In the genomic region with DNA sequence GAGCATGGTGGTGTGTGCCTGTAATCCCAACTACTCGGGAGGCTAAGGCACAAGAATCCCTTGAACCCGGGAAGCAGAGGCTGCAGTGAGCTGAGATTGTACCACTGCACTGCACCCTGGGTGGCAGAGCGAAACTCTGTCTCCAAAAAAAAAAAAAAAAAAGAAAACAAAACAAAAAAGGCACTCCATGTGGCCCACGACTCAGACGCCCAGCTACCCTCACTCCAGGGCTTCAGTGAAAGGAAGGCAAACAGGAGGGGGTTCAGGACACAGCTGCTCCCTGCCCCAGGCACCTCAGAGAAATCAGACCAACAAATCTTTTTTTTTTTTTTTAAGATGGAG, we compare ENCODE assay signal across 15 cellular contexts.
DNase-seq lines count a peak whose midpoint lies in the region; ATAC-seq and TF ChIP-seq lines count a peak whose summit lies in the region.
"Had no signal": no experiment of that assay in that cellular context is flagged by ENCODE, and none has a peak within 500 bp of the region (broad histone marks: within the 10 kb centered on the region; RNA-seq: fewer than 3 reads in every experiment).

No MANE protein-coding gene starts in this region.

- CTCF ChIA-PET in CD8-positive, alpha-beta memory T cell (lab: Charles Lee), result no interaction called here

- DNase-seq in right cardiac atrium (no peak), cardiac septum (ENCODE audit: low spot score) (no peak), SJCRH30 (peak in 1 of 2 experiments; percentile 64), memory B cell (ENCODE audit: low spot score in 2 of 2) (no peak), esophagus squamous epithelium (lab: John Stamatoyannopoulos, UW) (no peak)
- no peak for DNase-seq in CD8-positive, alpha-beta memory T cell
- DNase-seq: activated CD4-positive, alpha-beta T cell treated with anti-CD3 and anti-CD28 coated beads, Interleukin-2, amount 10 ng/mL, durations not matched to agents 24 days and 14 days; activated gamma-delta T cell treated with Interleukin-2 at 50 U/mL for 16 hours; NCI-H2107; stimulated activated CD4-positive, alpha-beta T cell treated with anti-CD3 and anti-CD28 coated beads, Interleukin-1b, Interleukin-23, amount 100 ng/mL, for 48 hours had no signal

- WGBS in right cardiac atrium, result 76% methylated on average over 5 of the region's 5 CpGs
- WGBS in esophagus squamous epithelium, 2 donors, result 67 to 73% methylated on average over 4 to 5 of the region's 5 CpGs

- H3K4me1 ChIP-seq in right cardiac atrium (ENCODE audit: control insufficient read depth, insufficient read depth, low read length), result peaks cover 8% of the 10 kb centered on the region
- H3K4me1 ChIP-seq in SJCRH30, result peaks cover 25% of the 10 kb centered on the region
- H3K4me1 ChIP-seq in esophagus squamous epithelium, result peaks cover 13 to 57% (median 36%) of the 10 kb centered on the region in 3 donors
- no peaks in the 10 kb centered on the region for H3K4me1 ChIP-seq in CD8-positive, alpha-beta memory T cell (ENCODE audit: insufficient read depth, low read length)

- peak overlapping the region; percentile 68 for H3K27ac Mint-ChIP-seq in memory B cell
- peak overlapping the region in 2 of 8 donors; percentile 10 to 28 for H3K27ac Mint-ChIP-seq in CD8-positive, alpha-beta memory T cell
- H3K27ac Mint-ChIP-seq: activated CD4-positive, alpha-beta T cell treated with anti-CD3 and anti-CD28 coated beads, Interleukin-2, amount 10 ng/mL, durations not matched to agents 24 days and 14 days had no signal

- no peaks in the 10 kb centered on the region for H3K36me3 Mint-ChIP-seq in memory B cell
- H3K36me3 Mint-ChIP-seq in CD8-positive, alpha-beta memory T cell, result peaks cover 0 to 14% (median 7%) of the 10 kb centered on the region in 3 donors

- no peaks in the 10 kb centered on the region for H3K27me3 Mint-ChIP-seq in memory B cell
- H3K27me3 Mint-ChIP-seq in CD8-positive, alpha-beta memory T cell, result no peaks in the 10 kb centered on the region
- H3K27me3 Mint-ChIP-seq: activated CD4-positive, alpha-beta T cell treated with anti-CD3 and anti-CD28 coated beads, Interleukin-2, amount 10 ng/mL, durations not matched to agents 24 days and 14 days; B cell had no signal

- H3K27ac ChIP-seq in right cardiac atrium (ENCODE audit: low read length) (peak overlapping the region; percentile 20), SJCRH30 (peak overlapping the region; percentile 14; the same call in 1 of the 2 replicates), esophagus squamous epithelium (peak overlapping the region in 2 of 4 donors; percentile 86 to 87)
- H3K27ac ChIP-seq in CD8-positive, alpha-beta memory T cell (ENCODE audit: low read depth, low read length), result no peak overlapping the region

- H3K4me3 Mint-ChIP-seq in memory B cell, result no peak overlapping the region
- no peak overlapping the region for H3K4me3 Mint-ChIP-seq in CD8-positive, alpha-beta memory T cell
- H3K4me3 Mint-ChIP-seq: B cell had no signal

- no peaks in the 10 kb centered on the region for H3K36me3 ChIP-seq in SJCRH30
- no peaks in the 10 kb centered on the region for H3K36me3 ChIP-seq in esophagus squamous epithelium
- no peaks in the 10 kb centered on the region for H3K36me3 ChIP-seq in CD8-positive, alpha-beta memory T cell (ENCODE audit: insufficient read depth, low read length)
- H3K36me3 ChIP-seq: esophagus muscularis mucosa had no signal

- no peaks in the 10 kb centered on the region for H3K9me3 ChIP-seq in right cardiac atrium (ENCODE audit: control insufficient read depth, low read length)
- H3K9me3 ChIP-seq in SJCRH30 (replicated peaks), result no peaks in the 10 kb centered on the region
- H3K9me3 ChIP-seq in esophagus squamous epithelium, result peaks cover 0 to 8% (median 0%) of the 10 kb centered on the region in 3 donors
- no peaks in the 10 kb centered on the region for H3K9me3 ChIP-seq in CD8-positive, alpha-beta memory T cell (ENCODE audit: low read length)

- TF ChIP-seq CTCF in esophagus squamous epithelium (IDR thresholded peaks at IDR 0.05), result no peak

- peaks cover 9% of the 10 kb centered on the region for H3K9me3 Mint-ChIP-seq in memory B cell
- peaks cover 0 to 9% (median 4%) of the 10 kb centered on the region in 5 donors for H3K9me3 Mint-ChIP-seq in CD8-positive, alpha-beta memory T cell
- H3K9me3 Mint-ChIP-seq: activated CD4-positive, alpha-beta T cell treated with anti-CD3 and anti-CD28 coated beads, Interleukin-2, amount 10 ng/mL, durations not matched to agents 24 days and 14 days had no signal

- H3K4me3 ChIP-seq in right cardiac atrium (ENCODE audit: low read length), result no peak overlapping the region
- H3K4me3 ChIP-seq in SJCRH30, result no peak overlapping the region
- H3K4me3 ChIP-seq in esophagus squamous epithelium, result no peak overlapping the region
- no peak overlapping the region for H3K4me3 ChIP-seq in CD8-positive, alpha-beta memory T cell (ENCODE audit: low read length)
- H3K4me3 ChIP-seq: esophagus muscularis mucosa, lung had no signal

- intact Hi-C loops in right cardiac atrium (cut with DNase I), result no loop called here
- intact Hi-C loops in cardiac septum (cut with DNase I), result loop anchor here (10.0 kb wide), 2 partner anchors 100 to 530 kb away; no protein-coding TSS in a partner anchor
- intact Hi-C loops in esophagus squamous epithelium (cut with DNase I), result no loop called here

- no peak for TF ChIP-seq POLR2A in esophagus squamous epithelium (IDR thresholded peaks at IDR 0.05)

- H3K27me3 ChIP-seq in right cardiac atrium (ENCODE audit: control insufficient read depth, insufficient read depth) (no peaks in the 10 kb centered on the region), SJCRH30 (no peaks in the 10 kb centered on the region), esophagus squamous epithelium (no peaks in the 10 kb centered on the region)
- no peaks in the 10 kb centered on the region for H3K27me3 ChIP-seq in CD8-positive, alpha-beta memory T cell (ENCODE audit: insufficient read depth, low read length, poor library complexity, severe bottlenecking)
- H3K27me3 ChIP-seq: esophagus muscularis mucosa had no signal

- H3K4me1 Mint-ChIP-seq in memory B cell, result peaks cover 20% of the 10 kb centered on the region
- H3K4me1 Mint-ChIP-seq in CD8-positive, alpha-beta memory T cell, result peaks cover 5 to 11% (median 5%) of the 10 kb centered on the region in 3 donors

- ATAC-seq in right cardiac atrium (no peak), memory B cell (ENCODE audit: low read depth) (no peak), HG02981 (IDR thresholded peaks at IDR 0.05; ENCODE audit: unreplicated experiment) (no peak), esophagus mucosa (no peak)

- POLR2A ChIA-PET in CD8-positive, alpha-beta memory T cell (lab: Charles Lee), result no interaction called here
